In genomic region chr14:105455766-105456660, GRCh38 we compare ENCODE assay signal across 21 cellular contexts. TPM values are rescaled to one million over a fixed set of nuclear protein-coding genes. Genes with fewer than 3 reads are reported as not detected.
DNase-seq lines count a peak whose midpoint lies in the region; ATAC-seq, FAIRE-seq and TF ChIP-seq lines count a peak whose summit lies in the region.
"Had no signal": no experiment of that assay in that cellular context is flagged by ENCODE, and none has a peak within 500 bp of the region (broad histone marks: within the 10 kb centered on the region; RNA-seq: fewer than 3 reads in every experiment).

No MANE protein-coding gene starts in this region.

- TF ChIP-seq RAD21 in HepG2 (CRISPR knock-in tag; IDR thresholded peaks at IDR 0.05), result no peak

- BruUV-seq in HepG2 (replicated peaks; lab: Mats Ljungman, UMichigan), result no TSS peak

- peak overlapping the region; percentile 62 for H3K27ac ChIP-seq in cardiac muscle cell
- no peak overlapping the region for H3K27ac ChIP-seq in body of pancreas
- no peak overlapping the region for H3K27ac ChIP-seq in HepG2 (ENCODE audit: extremely low read length, insufficient read depth, low read length)

- H3K9me3 ChIP-seq in cardiac muscle cell (ENCODE audit: low read depth) (no peaks in the 10 kb centered on the region), body of pancreas (no peaks in the 10 kb centered on the region), HepG2 (ENCODE audit: low read length) (no peaks in the 10 kb centered on the region)

- WGBS in body of pancreas, 2 donors, result 81 to 89% methylated on average over 6 to 22 of the region's 22 CpGs
- WGBS in HepG2 (ENCODE audit: low lambda C conversion rate), result 96% methylated on average over 9 of the region's 22 CpGs

- CTCF ChIA-PET in HepG2 (lab: Yijun Ruan, JAX; ENCODE audit: low intra/inter-chr PET ratio, low total read pairs), result no interaction called here

- TF ChIP-seq EP300 in HepG2 (IDR thresholded peaks at IDR 0.05; ENCODE audit: low read depth in 2 of 2, low read length in 2 of 2), result no peak
- no peak for TF ChIP-seq EP300 in HepG2 (CRISPR knock-in tag; IDR thresholded peaks at IDR 0.05; ENCODE audit: borderline replicate concordance)

- H3K4me1 ChIP-seq in cardiac muscle cell (ENCODE audit: low read depth) (no peaks in the 10 kb centered on the region), body of pancreas (no peaks in the 10 kb centered on the region), HepG2 (ENCODE audit: insufficient read depth, low read length) (no peaks in the 10 kb centered on the region)

- no peak overlapping the region for H3K4me3 ChIP-seq in cardiac muscle cell
- no peak overlapping the region for H3K4me3 ChIP-seq in body of pancreas
- H3K4me3 ChIP-seq in HepG2 (replicated peaks in 1 of 3; ENCODE audit: insufficient read depth in 1 of 3, low read depth in 2 of 3, low read length in 3 of 3), result no peak overlapping the region

- no peak for TF ChIP-seq POLR2A in body of pancreas (IDR thresholded peaks at IDR 0.05)
- TF ChIP-seq POLR2A in HepG2 (IDR thresholded peaks at IDR 0.05; ENCODE audit: insufficient read depth in 1 of 2, low read depth in 2 of 2, low read length in 2 of 2), result no peak

- no peak overlapping the region for H3K4me2 ChIP-seq in HepG2 (ENCODE audit: low read depth, low read length)

- intact Hi-C loops in cardiac septum (cut with DNase I), result no loop called here
- intact Hi-C loops in body of pancreas (cut with DNase I), result no loop called here
- intact Hi-C loops in HepG2 (cut with micrococcal nuclease; ENCODE audit: unreplicated experiment), result no loop called here

- no peaks in the 10 kb centered on the region for H3K27me3 Mint-ChIP-seq in stimulated activated naive B cell treated with anti-CD40 and anti-IgM and Interleukin-4, amounts not matched to agents 10 μg/mL and 1 μg/mL and 100 μg/mL, for 72 hours
- H3K27me3 Mint-ChIP-seq: B cell; CD4-positive, CD25-positive, alpha-beta regulatory T cell had no signal

- H3K79me2 ChIP-seq in HepG2 (ENCODE audit: insufficient read depth, low read length), result no peaks in the 10 kb centered on the region

- H3K4me1 Mint-ChIP-seq in stimulated activated naive B cell treated with anti-CD40 and anti-IgM and Interleukin-4, amounts not matched to agents 10 μg/mL and 1 μg/mL and 100 μg/mL, for 72 hours, result peaks cover 9 to 13% of the 10 kb centered on the region in 2 donors
- H3K4me1 Mint-ChIP-seq: B cell had no signal

- H3K27ac Mint-ChIP-seq in stimulated activated naive B cell treated with anti-CD40 and anti-IgM and Interleukin-4, amounts not matched to agents 10 μg/mL and 1 μg/mL and 100 μg/mL, for 72 hours, result peak overlapping the region; percentile 47
- H3K27ac Mint-ChIP-seq: B cell; CD4-positive, CD25-positive, alpha-beta regulatory T cell; HFFc6 had no signal

- H3K27me3 ChIP-seq in cardiac muscle cell (no peaks in the 10 kb centered on the region), body of pancreas (no peaks in the 10 kb centered on the region), HepG2 (ENCODE audit: control insufficient read depth in 1 of 2, insufficient read depth in 2 of 2, low read length in 2 of 2) (no peaks in the 10 kb centered on the region)

- no peaks in the 10 kb centered on the region for H3K9me3 Mint-ChIP-seq in stimulated activated naive B cell treated with anti-CD40 and anti-IgM and Interleukin-4, amounts not matched to agents 10 μg/mL and 1 μg/mL and 100 μg/mL, for 72 hours
- H3K9me3 Mint-ChIP-seq: CD4-positive, CD25-positive, alpha-beta regulatory T cell; HFFc6 had no signal

- no peak overlapping the region for H3K4me3 Mint-ChIP-seq in stimulated activated naive B cell treated with anti-CD40 and anti-IgM and Interleukin-4, amounts not matched to agents 10 μg/mL and 1 μg/mL and 100 μg/mL, for 72 hours
- H3K4me3 Mint-ChIP-seq: B cell; CD4-positive, CD25-positive, alpha-beta regulatory T cell; HFFc6 had no signal

- H3K36me3 Mint-ChIP-seq in stimulated activated naive B cell treated with anti-CD40 and anti-IgM and Interleukin-4, amounts not matched to agents 10 μg/mL and 1 μg/mL and 100 μg/mL, for 72 hours, result peaks cover 31 to 40% of the 10 kb centered on the region in 2 donors

- H2AFZ ChIP-seq in HepG2 (ENCODE audit: low read length), result no peak overlapping the region

- TF ChIP-seq CTCF in cardiac muscle cell (IDR thresholded peaks at IDR 0.05; ENCODE audit: low read depth, low read length) (no peak), body of pancreas (IDR thresholded peaks at IDR 0.05) (no peak), HepG2 (CRISPR knock-in tag; IDR thresholded peaks at IDR 0.05) (no peak)

- no peak overlapping the region for H3K9ac ChIP-seq in HepG2 (ENCODE audit: insufficient read depth, low read depth, low read length)

- DNase-seq in cardiac muscle cell (ENCODE audit: low read depth in 1 of 2, low spot score in 1 of 2) (no peak), cardiac septum (ENCODE audit: low spot score) (no peak), body of pancreas (no peak), HepG2 (ENCODE audit: low spot score) (no peak), OCI-M2 (lab: John Stamatoyannopoulos, UW; ENCODE audit: unreplicated experiment) (no peak), NCI-H82 treated with DMSO at 0.1 percent for 48 hours (lab: John Stamatoyannopoulos, UW; ENCODE audit: unreplicated experiment) (no peak)
- DNase-seq in stimulated activated naive B cell treated with anti-CD40 and anti-IgM and Interleukin-4, amounts not matched to agents 10 μg/mL and 1 μg/mL and 100 μg/mL, for 72 hours, result no peak
- DNase-seq: CD4-positive, CD25-positive, alpha-beta regulatory T cell; COR-L47; DMS 273 treated with DMSO at 0.1 percent for 48 hours; H7; HFFc6; NCI-H1105 treated with DMSO at 0.1 percent for 48 hours; NCI-H1694 treated with DMSO at 0.1 percent for 48 hours; NCI-H748 treated with DMSO at 0.1 percent for 48 hours had no signal

- ATAC-seq in body of pancreas (peak; percentile 27), HepG2 (no peak; the same call in 2 of the 3 replicates)
- ATAC-seq in stimulated activated naive B cell treated with anti-CD40 and anti-IgM and Interleukin-4, amounts not matched to agents 10 μg/mL and 1 μg/mL and 100 μg/mL, for 72 hours (replicated peaks), result no peak

- POLR2A ChIA-PET in HepG2 (lab: Yijun Ruan, JAX), result no interaction called here

- in situ Hi-C loops in HepG2 (cut with HindIII; ENCODE audit: extremely low pct_ligation_motif_present, low pct_unique_long_range_greater_than_20kb), result no loop called here

- FAIRE-seq in HepG2 (lab: Jason Lieb, UNC), result no peak
- FAIRE-seq: G401.6 had no signal

- H3K36me3 ChIP-seq in cardiac muscle cell (peaks cover 13% of the 10 kb centered on the region), body of pancreas (replicated peaks in 1 of 2; ENCODE audit: insufficient read depth in 1 of 2, low read depth in 2 of 2) (peaks cover 0 to 10% of the 10 kb centered on the region in 2 donors), HepG2 (replicated peaks in 1 of 2; ENCODE audit: control insufficient read depth in 1 of 2, insufficient read depth in 2 of 2, low read length in 2 of 2) (peaks cover 16 to 44% of the 10 kb centered on the region in 2 experiments; a peak in 4 of 5 replicates)

- no peaks in the 10 kb centered on the region for H4K20me1 ChIP-seq in HepG2 (ENCODE audit: insufficient read depth, low read length)

RNA-seq across cellular contexts. Expression of gene CRIP2, which starts 18.6 kb away (rescaled TPM):
- total RNA-seq in cardiac muscle cell, result 804 and 1,173 TPM in 2 replicates
- 1,364 and 1,845 TPM in 2 replicates for polyA plus RNA-seq in cardiac muscle cell
- 918 TPM for total RNA-seq in cardiac septum
- total RNA-seq in body of pancreas, result 10 to 100 TPM; 65.9 to 96.6 TPM
- total RNA-seq in HepG2 (2016; rRNA removed; fragmentation: Illumina TruSeq; extraction: Trizol), result 32.1 and 37.9 TPM in 2 replicates
- total RNA-seq in HepG2 (2016; cell fraction: cytosol; rRNA removed; fragmentation: Illumina TruSeq; extraction: Trizol; ENCODE audit: low read depth), result 22.2 and 30.3 TPM in 2 replicates
- 29.1 and 37.9 TPM in 2 replicates for total RNA-seq in HepG2 (2016; cell fraction: insoluble cytoplasmic fraction; rRNA removed; fragmentation: Illumina TruSeq; extraction: Trizol)
- total RNA-seq in HepG2 (2016; cell fraction: membrane; rRNA removed; fragmentation: Illumina TruSeq; extraction: Trizol), result 30.8 and 36.2 TPM in 2 replicates
- total RNA-seq in HepG2 (2016; cell fraction: nucleus; rRNA removed; fragmentation: Illumina TruSeq; extraction: Trizol), result 14.7 and 15.4 TPM in 2 replicates
- 18.0 and 31.6 TPM in 2 replicates for polyA plus RNA-seq in HepG2 (2011; rRNA removed)
- polyA plus RNA-seq in HepG2 (2011; cell fraction: cytosol; rRNA removed), result 18.1 and 57.4 TPM in 2 replicates
- 37.9 and 74.0 TPM in 2 replicates for polyA plus RNA-seq in HepG2 (2011; cell fraction: nucleus; rRNA removed)
- 3.6 and 7.4 TPM in 2 replicates for polyA plus RNA-seq in HepG2 (2012)
- 34.0 and 41.4 TPM in 2 replicates for polyA plus RNA-seq in HepG2 (2016; cell fraction: cytosol; fragmentation: Illumina TruSeq; extraction: Trizol; ENCODE audit: low read depth)
- polyA plus RNA-seq in HepG2 (2016; cell fraction: insoluble cytoplasmic fraction; fragmentation: Illumina TruSeq; extraction: Trizol; ENCODE audit: low read depth), result 44.2 and 51.5 TPM in 2 replicates
- polyA plus RNA-seq in HepG2 (2016; cell fraction: membrane; fragmentation: Illumina TruSeq; extraction: Trizol; ENCODE audit: low read depth), result 41.2 and 43.7 TPM in 2 replicates
- polyA plus RNA-seq in HepG2 (2016; cell fraction: nucleus; fragmentation: Illumina TruSeq; extraction: Trizol; ENCODE audit: insufficient read depth, low read depth), result 39.7 and 41.0 TPM in 2 replicates
- 21.4 and 23.6 TPM in 2 replicates for polyA minus RNA-seq in HepG2 (2011; rRNA and poly(A)+ RNA removed; ENCODE audit: low replicate concordance)
- 8.4 and 15.7 TPM in 2 replicates for polyA minus RNA-seq in HepG2 (2011; cell fraction: cytosol; rRNA and poly(A)+ RNA removed)
- polyA minus RNA-seq in HepG2 (2011; cell fraction: nucleus; rRNA and poly(A)+ RNA removed), result 2.2 and 7.5 TPM in 2 replicates
- total RNA-seq: OCI-LY7 had no signal

RNA-seq across cellular contexts. Expression of gene CRIP1, which starts 30.7 kb away (rescaled TPM):
- total RNA-seq in cardiac muscle cell (46.9 and 51.1 TPM in 2 replicates), cardiac septum (68.2 TPM), body of pancreas (1 to 10 TPM; 2.6 to 5.4 TPM), HepG2 (2016; rRNA removed; fragmentation: Illumina TruSeq; extraction: Trizol) (53.9 and 59.7 TPM in 2 replicates)
- polyA plus RNA-seq in cardiac muscle cell (196 and 203 TPM in 2 replicates), HepG2 (2011; rRNA removed) (59.5 and 62.2 TPM in 2 replicates)
- total RNA-seq in HepG2 (2016; cell fraction: cytosol; rRNA removed; fragmentation: Illumina TruSeq; extraction: Trizol; ENCODE audit: low read depth), result 18.2 and 27.4 TPM in 2 replicates
- 53.1 and 55.2 TPM in 2 replicates for total RNA-seq in HepG2 (2016; cell fraction: insoluble cytoplasmic fraction; rRNA removed; fragmentation: Illumina TruSeq; extraction: Trizol)
- total RNA-seq in HepG2 (2016; cell fraction: membrane; rRNA removed; fragmentation: Illumina TruSeq; extraction: Trizol), result 23.1 and 27.8 TPM in 2 replicates
- total RNA-seq in HepG2 (2016; cell fraction: nucleus; rRNA removed; fragmentation: Illumina TruSeq; extraction: Trizol), result 25.3 and 26.5 TPM in 2 replicates
- polyA plus RNA-seq in HepG2 (2011; cell fraction: cytosol; rRNA removed), result 27.8 and 82.6 TPM in 2 replicates
- polyA plus RNA-seq in HepG2 (2011; cell fraction: nucleus; rRNA removed), result 47.3 and 55.5 TPM in 2 replicates
- polyA plus RNA-seq in HepG2 (2012), result 46.4 and 49.2 TPM in 2 replicates
- polyA plus RNA-seq in HepG2 (2016; cell fraction: cytosol; fragmentation: Illumina TruSeq; extraction: Trizol; ENCODE audit: low read depth), result 85.4 and 115 TPM in 2 replicates
- polyA plus RNA-seq in HepG2 (2016; cell fraction: insoluble cytoplasmic fraction; fragmentation: Illumina TruSeq; extraction: Trizol; ENCODE audit: low read depth), result 142 and 159 TPM in 2 replicates
- 67.3 and 82.2 TPM in 2 replicates for polyA plus RNA-seq in HepG2 (2016; cell fraction: membrane; fragmentation: Illumina TruSeq; extraction: Trizol; ENCODE audit: low read depth)
- polyA plus RNA-seq in HepG2 (2016; cell fraction: nucleus; fragmentation: Illumina TruSeq; extraction: Trizol; ENCODE audit: insufficient read depth, low read depth), result 136 and 137 TPM in 2 replicates
- 24.8 and 136 TPM in 2 replicates for polyA minus RNA-seq in HepG2 (2011; rRNA and poly(A)+ RNA removed; ENCODE audit: low replicate concordance)
- 20.6 and 28.4 TPM in 2 replicates for polyA minus RNA-seq in HepG2 (2011; cell fraction: cytosol; rRNA and poly(A)+ RNA removed)
- 4.7 and 11.8 TPM in 2 replicates for polyA minus RNA-seq in HepG2 (2011; cell fraction: nucleus; rRNA and poly(A)+ RNA removed)
- total RNA-seq: A172, SK-MEL-5 had no signal

RNA-seq across cellular contexts. Expression of gene TEDC1, which starts 35.0 kb away (rescaled TPM):
- total RNA-seq in cardiac muscle cell, result 32.0 and 33.0 TPM in 2 replicates
- 27.4 and 27.6 TPM in 2 replicates for polyA plus RNA-seq in cardiac muscle cell
- 3.8 TPM for total RNA-seq in cardiac septum
- total RNA-seq in body of pancreas, result 10 to 100 TPM in 1 of 2 donors, 1 to 10 TPM in 1; 1.6 to 12.2 TPM
- total RNA-seq in HepG2 (2016; rRNA removed; fragmentation: Illumina TruSeq; extraction: Trizol), result 20.7 and 27.4 TPM in 2 replicates
- 9.2 and 10.3 TPM in 2 replicates for total RNA-seq in HepG2 (2016; cell fraction: cytosol; rRNA removed; fragmentation: Illumina TruSeq; extraction: Trizol; ENCODE audit: low read depth)
- 21.2 and 28.4 TPM in 2 replicates for total RNA-seq in HepG2 (2016; cell fraction: insoluble cytoplasmic fraction; rRNA removed; fragmentation: Illumina TruSeq; extraction: Trizol)
- 12.9 and 13.8 TPM in 2 replicates for total RNA-seq in HepG2 (2016; cell fraction: membrane; rRNA removed; fragmentation: Illumina TruSeq; extraction: Trizol)
- total RNA-seq in HepG2 (2016; cell fraction: nucleus; rRNA removed; fragmentation: Illumina TruSeq; extraction: Trizol), result 15.9 and 16.8 TPM in 2 replicates
- 5.7 and 7.3 TPM in 2 replicates for polyA plus RNA-seq in HepG2 (2011; rRNA removed)
- 4.1 and 10.9 TPM in 2 replicates for polyA plus RNA-seq in HepG2 (2011; cell fraction: cytosol; rRNA removed)
- 20.8 and 27.4 TPM in 2 replicates for polyA plus RNA-seq in HepG2 (2011; cell fraction: nucleus; rRNA removed)
- polyA plus RNA-seq in HepG2 (2012), result 4.5 and 5.0 TPM in 2 replicates
- 5.8 and 6.5 TPM in 2 replicates for polyA plus RNA-seq in HepG2 (2016; cell fraction: cytosol; fragmentation: Illumina TruSeq; extraction: Trizol; ENCODE audit: low read depth)
- polyA plus RNA-seq in HepG2 (2016; cell fraction: insoluble cytoplasmic fraction; fragmentation: Illumina TruSeq; extraction: Trizol; ENCODE audit: low read depth), result 20.9 and 21.6 TPM in 2 replicates
- polyA plus RNA-seq in HepG2 (2016; cell fraction: membrane; fragmentation: Illumina TruSeq; extraction: Trizol; ENCODE audit: low read depth), result 9.6 and 10.0 TPM in 2 replicates
- polyA plus RNA-seq in HepG2 (2016; cell fraction: nucleus; fragmentation: Illumina TruSeq; extraction: Trizol; ENCODE audit: insufficient read depth, low read depth), result 36.1 and 37.5 TPM in 2 replicates
- 12.1 and 23.1 TPM in 2 replicates for polyA minus RNA-seq in HepG2 (2011; rRNA and poly(A)+ RNA removed; ENCODE audit: low replicate concordance)
- 2.8 and 5.5 TPM in 2 replicates for polyA minus RNA-seq in HepG2 (2011; cell fraction: cytosol; rRNA and poly(A)+ RNA removed)
- 7.3 and 9.0 TPM in 2 replicates for polyA minus RNA-seq in HepG2 (2011; cell fraction: nucleus; rRNA and poly(A)+ RNA removed)

RNA-seq across cellular contexts. Expression of gene MTA1, which starts 36.4 kb away (rescaled TPM):
- 136 and 208 TPM in 2 replicates for total RNA-seq in cardiac muscle cell
- polyA plus RNA-seq in cardiac muscle cell, result 110 and 149 TPM in 2 replicates
- total RNA-seq in cardiac septum, result 140 TPM
- total RNA-seq in body of pancreas, result 10 to 100 TPM; 69.8 to 92.6 TPM
- 19.1 and 35.2 TPM in 2 replicates for total RNA-seq in HepG2 (2016; rRNA removed; fragmentation: Illumina TruSeq; extraction: Trizol)
- total RNA-seq in HepG2 (2016; cell fraction: cytosol; rRNA removed; fragmentation: Illumina TruSeq; extraction: Trizol; ENCODE audit: low read depth), result 56.8 and 63.0 TPM in 2 replicates
- total RNA-seq in HepG2 (2016; cell fraction: insoluble cytoplasmic fraction; rRNA removed; fragmentation: Illumina TruSeq; extraction: Trizol), result 14.0 and 38.5 TPM in 2 replicates
- total RNA-seq in HepG2 (2016; cell fraction: membrane; rRNA removed; fragmentation: Illumina TruSeq; extraction: Trizol), result 52.7 and 56.0 TPM in 2 replicates
- 47.2 and 51.4 TPM in 2 replicates for total RNA-seq in HepG2 (2016; cell fraction: nucleus; rRNA removed; fragmentation: Illumina TruSeq; extraction: Trizol)
- polyA plus RNA-seq in HepG2 (2011; rRNA removed), result 85.7 and 85.8 TPM in 2 replicates
- 39.0 and 48.4 TPM in 2 replicates for polyA plus RNA-seq in HepG2 (2011; cell fraction: cytosol; rRNA removed)
- 409 and 581 TPM in 2 replicates for polyA plus RNA-seq in HepG2 (2011; cell fraction: nucleus; rRNA removed)
- 58.3 and 62.1 TPM in 2 replicates for polyA plus RNA-seq in HepG2 (2012)
- polyA plus RNA-seq in HepG2 (2016; cell fraction: cytosol; fragmentation: Illumina TruSeq; extraction: Trizol; ENCODE audit: low read depth), result 51.1 and 53.5 TPM in 2 replicates
- 36.2 and 45.8 TPM in 2 replicates for polyA plus RNA-seq in HepG2 (2016; cell fraction: insoluble cytoplasmic fraction; fragmentation: Illumina TruSeq; extraction: Trizol; ENCODE audit: low read depth)
- polyA plus RNA-seq in HepG2 (2016; cell fraction: membrane; fragmentation: Illumina TruSeq; extraction: Trizol; ENCODE audit: low read depth), result 82.4 and 89.9 TPM in 2 replicates
- polyA plus RNA-seq in HepG2 (2016; cell fraction: nucleus; fragmentation: Illumina TruSeq; extraction: Trizol; ENCODE audit: insufficient read depth, low read depth), result 244 and 255 TPM in 2 replicates
- 53.3 and 73.7 TPM in 2 replicates for polyA minus RNA-seq in HepG2 (2011; rRNA and poly(A)+ RNA removed; ENCODE audit: low replicate concordance)
- polyA minus RNA-seq in HepG2 (2011; cell fraction: cytosol; rRNA and poly(A)+ RNA removed), result 58.3 and 59.6 TPM in 2 replicates
- 88.5 and 90.4 TPM in 2 replicates for polyA minus RNA-seq in HepG2 (2011; cell fraction: nucleus; rRNA and poly(A)+ RNA removed)

RNA-seq across cellular contexts. Expression of gene TEX22, which starts 57.7 kb away (rescaled TPM):
- 2.5 and 3.7 TPM in 2 replicates for total RNA-seq in cardiac muscle cell
- polyA plus RNA-seq in cardiac muscle cell, result 3.0 and 4.1 TPM in 2 replicates
- 0.46 TPM for total RNA-seq in cardiac septum
- total RNA-seq in body of pancreas, result under 1 TPM in 1 of 2 donors, not detected in 1; 0.33 TPM
- 0.27 and 0.55 TPM in 2 replicates for total RNA-seq in HepG2 (2016; rRNA removed; fragmentation: Illumina TruSeq; extraction: Trizol)
- not detected in 2 replicates for total RNA-seq in HepG2 (2016; cell fraction: cytosol; rRNA removed; fragmentation: Illumina TruSeq; extraction: Trizol; ENCODE audit: low read depth)
- not detected in 2 replicates for total RNA-seq in HepG2 (2016; cell fraction: insoluble cytoplasmic fraction; rRNA removed; fragmentation: Illumina TruSeq; extraction: Trizol)
- total RNA-seq in HepG2 (2016; cell fraction: membrane; rRNA removed; fragmentation: Illumina TruSeq; extraction: Trizol), result not detected in 2 replicates
- total RNA-seq in HepG2 (2016; cell fraction: nucleus; rRNA removed; fragmentation: Illumina TruSeq; extraction: Trizol), result not detected in 2 replicates
- 0.07 and 0.16 TPM in 2 replicates for polyA plus RNA-seq in HepG2 (2011; rRNA removed)
- polyA plus RNA-seq in HepG2 (2011; cell fraction: cytosol; rRNA removed), result not detected in 2 replicates
- 0.56 and 1.2 TPM in 2 replicates for polyA plus RNA-seq in HepG2 (2011; cell fraction: nucleus; rRNA removed)
- polyA plus RNA-seq in HepG2 (2012), result 0.13 and 0.23 TPM in 2 replicates
- not detected in 2 replicates for polyA plus RNA-seq in HepG2 (2016; cell fraction: cytosol; fragmentation: Illumina TruSeq; extraction: Trizol; ENCODE audit: low read depth)
- not detected in 2 replicates for polyA plus RNA-seq in HepG2 (2016; cell fraction: insoluble cytoplasmic fraction; fragmentation: Illumina TruSeq; extraction: Trizol; ENCODE audit: low read depth)
- polyA plus RNA-seq in HepG2 (2016; cell fraction: membrane; fragmentation: Illumina TruSeq; extraction: Trizol; ENCODE audit: low read depth), result not detected in 2 replicates
- not detected in 2 replicates for polyA plus RNA-seq in HepG2 (2016; cell fraction: nucleus; fragmentation: Illumina TruSeq; extraction: Trizol; ENCODE audit: insufficient read depth, low read depth)
- polyA minus RNA-seq in HepG2 (2011; rRNA and poly(A)+ RNA removed; ENCODE audit: low replicate concordance), result 0.16 and 0.82 TPM in 2 replicates
- polyA minus RNA-seq in HepG2 (2011; cell fraction: cytosol; rRNA and poly(A)+ RNA removed), result not detected in 2 replicates
- 0.62 TPM in 1 of 2 replicates, not detected in the other for polyA minus RNA-seq in HepG2 (2011; cell fraction: nucleus; rRNA and poly(A)+ RNA removed)
- total RNA-seq: A172, HT-29 had no signal
